ENCODE assay signal across 1 cellular context in the genomic region with DNA sequence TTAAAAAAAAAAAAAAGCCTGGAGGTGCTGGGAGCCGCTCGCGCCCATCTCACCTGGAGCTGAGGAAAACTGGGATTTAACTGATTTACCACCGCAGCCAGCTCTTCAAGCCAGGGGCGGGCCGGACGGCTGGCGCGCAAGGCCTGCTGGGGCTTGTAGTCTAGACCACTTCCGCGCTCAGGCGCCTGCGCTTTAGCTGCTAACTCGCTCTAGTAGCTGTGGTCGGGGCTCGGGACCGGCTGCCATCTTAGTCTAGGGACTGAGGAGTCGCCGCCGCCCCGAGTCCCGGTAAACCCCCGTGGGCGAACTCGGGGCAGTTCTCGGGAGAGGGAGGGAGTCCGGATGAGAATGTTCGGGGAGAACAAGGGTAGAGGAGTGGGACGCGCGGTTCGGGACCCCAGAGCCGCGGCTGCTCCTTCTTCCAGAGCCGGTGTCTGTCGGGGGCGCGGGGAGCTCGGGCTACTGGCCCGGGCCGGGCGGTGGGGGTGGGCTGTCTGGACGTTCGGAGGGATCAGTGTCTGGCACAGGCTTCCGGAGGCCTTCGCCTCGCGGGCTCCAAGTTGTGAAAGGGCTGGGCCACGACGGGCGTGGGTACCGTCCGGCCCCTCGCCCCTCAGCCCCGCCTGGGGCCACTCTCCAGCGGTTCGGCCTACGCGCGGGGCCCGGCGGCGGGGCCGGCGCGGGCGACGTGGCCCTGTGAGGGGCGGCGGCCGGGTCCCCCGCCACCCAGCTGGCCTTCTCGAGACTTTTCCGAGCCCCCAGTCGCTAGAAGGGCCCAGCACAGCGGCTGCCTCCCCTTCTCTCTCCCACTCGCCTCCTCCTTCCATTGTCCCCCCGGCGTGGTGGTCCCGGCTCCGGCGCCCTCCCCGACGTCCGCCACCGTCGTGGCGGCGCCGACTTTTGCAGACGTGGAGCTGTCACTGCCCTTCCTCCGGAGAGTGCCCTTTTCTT.
TF ChIP-seq lines count a peak whose summit lies in the region.

A gene (plus strand): TSS at position 212 of the 951 bp plus-strand sequence. CDS start 30,539 bp downstream, outside the sequence.

TF ChIP-seq in SK-N-SH treated with all-trans-retinoic acid at 6 μM for 48 hours, 23 proteins besides CTCF, POLR2A, EP300 and RAD21 (continued from another document):
- TF ChIP-seq, protein P1, sequence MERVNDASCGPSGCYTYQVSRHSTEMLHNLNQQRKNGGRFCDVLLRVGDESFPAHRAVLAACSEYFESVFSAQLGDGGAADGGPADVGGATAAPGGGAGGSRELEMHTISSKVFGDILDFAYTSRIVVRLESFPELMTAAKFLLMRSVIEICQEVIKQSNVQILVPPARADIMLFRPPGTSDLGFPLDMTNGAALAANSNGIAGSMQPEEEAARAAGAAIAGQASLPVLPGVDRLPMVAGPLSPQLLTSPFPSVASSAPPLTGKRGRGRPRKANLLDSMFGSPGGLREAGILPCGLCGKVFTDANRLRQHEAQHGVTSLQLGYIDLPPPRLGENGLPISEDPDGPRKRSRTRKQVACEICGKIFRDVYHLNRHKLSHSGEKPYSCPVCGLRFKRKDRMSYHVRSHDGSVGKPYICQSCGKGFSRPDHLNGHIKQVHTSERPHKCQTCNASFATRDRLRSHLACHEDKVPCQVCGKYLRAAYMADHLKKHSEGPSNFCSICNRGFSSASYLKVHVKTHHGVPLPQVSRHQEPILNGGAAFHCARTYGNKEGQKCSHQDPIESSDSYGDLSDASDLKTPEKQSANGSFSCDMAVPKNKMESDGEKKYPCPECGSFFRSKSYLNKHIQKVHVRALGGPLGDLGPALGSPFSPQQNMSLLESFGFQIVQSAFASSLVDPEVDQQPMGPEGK (CRISPR knock-in tag; IDR thresholded peaks at IDR 0.05; ENCODE audit: borderline replicate concordance), result no peak
- TF ChIP-seq ZNF70 (CRISPR knock-in tag; IDR thresholded peaks at IDR 0.05), result no peak
TF ChIP-seq in SK-N-SH treated with all-trans-retinoic acid at 6 μM for 48 hours: peak in this region for 0.
